ENCODE assay signal across 2 cellular contexts in the genomic region with DNA sequence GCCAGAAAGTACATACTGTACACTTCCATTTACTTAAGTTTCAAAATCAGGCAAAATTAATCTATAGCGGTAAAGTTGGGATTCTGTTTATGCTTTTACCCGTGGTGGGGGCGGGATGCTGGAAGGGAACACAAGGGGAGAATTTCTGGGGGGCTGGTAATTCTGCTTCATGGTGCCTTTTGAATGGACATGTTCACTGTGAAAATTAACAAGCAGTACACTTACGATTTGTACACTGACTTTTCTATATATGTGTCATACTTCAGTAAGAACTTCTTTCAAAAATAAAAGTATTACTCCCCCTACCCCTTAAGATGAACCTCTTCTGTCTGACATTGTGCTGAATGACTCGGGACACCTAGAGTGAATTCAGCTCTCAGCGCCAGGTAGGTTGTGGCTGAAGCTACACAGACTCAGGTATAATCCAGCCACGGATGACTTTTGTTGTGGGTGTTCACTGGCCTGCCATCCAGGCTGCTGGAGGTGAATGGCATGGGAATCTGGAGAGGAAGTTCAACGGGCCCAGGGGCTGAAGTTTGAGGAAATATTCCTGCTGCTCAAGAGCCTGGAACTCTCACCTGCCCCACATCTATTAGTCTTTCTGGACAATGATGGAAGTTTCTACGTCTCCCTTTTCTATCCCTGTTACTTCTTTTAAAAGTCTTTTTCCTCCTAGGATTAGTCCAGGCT.
TF ChIP-seq lines count a peak whose summit lies in the region.

No MANE protein-coding gene starts in this region.

TF ChIP-seq in HEK293, 187 proteins besides CTCF, POLR2A, EP300 and RAD21:
- peak; percentile 45; the same call in 1 of the 2 replicates for TF ChIP-seq IKZF3 (tag by site-specific recombination; IDR thresholded peaks at IDR 0.05)
- TF ChIP-seq, protein P1, sequence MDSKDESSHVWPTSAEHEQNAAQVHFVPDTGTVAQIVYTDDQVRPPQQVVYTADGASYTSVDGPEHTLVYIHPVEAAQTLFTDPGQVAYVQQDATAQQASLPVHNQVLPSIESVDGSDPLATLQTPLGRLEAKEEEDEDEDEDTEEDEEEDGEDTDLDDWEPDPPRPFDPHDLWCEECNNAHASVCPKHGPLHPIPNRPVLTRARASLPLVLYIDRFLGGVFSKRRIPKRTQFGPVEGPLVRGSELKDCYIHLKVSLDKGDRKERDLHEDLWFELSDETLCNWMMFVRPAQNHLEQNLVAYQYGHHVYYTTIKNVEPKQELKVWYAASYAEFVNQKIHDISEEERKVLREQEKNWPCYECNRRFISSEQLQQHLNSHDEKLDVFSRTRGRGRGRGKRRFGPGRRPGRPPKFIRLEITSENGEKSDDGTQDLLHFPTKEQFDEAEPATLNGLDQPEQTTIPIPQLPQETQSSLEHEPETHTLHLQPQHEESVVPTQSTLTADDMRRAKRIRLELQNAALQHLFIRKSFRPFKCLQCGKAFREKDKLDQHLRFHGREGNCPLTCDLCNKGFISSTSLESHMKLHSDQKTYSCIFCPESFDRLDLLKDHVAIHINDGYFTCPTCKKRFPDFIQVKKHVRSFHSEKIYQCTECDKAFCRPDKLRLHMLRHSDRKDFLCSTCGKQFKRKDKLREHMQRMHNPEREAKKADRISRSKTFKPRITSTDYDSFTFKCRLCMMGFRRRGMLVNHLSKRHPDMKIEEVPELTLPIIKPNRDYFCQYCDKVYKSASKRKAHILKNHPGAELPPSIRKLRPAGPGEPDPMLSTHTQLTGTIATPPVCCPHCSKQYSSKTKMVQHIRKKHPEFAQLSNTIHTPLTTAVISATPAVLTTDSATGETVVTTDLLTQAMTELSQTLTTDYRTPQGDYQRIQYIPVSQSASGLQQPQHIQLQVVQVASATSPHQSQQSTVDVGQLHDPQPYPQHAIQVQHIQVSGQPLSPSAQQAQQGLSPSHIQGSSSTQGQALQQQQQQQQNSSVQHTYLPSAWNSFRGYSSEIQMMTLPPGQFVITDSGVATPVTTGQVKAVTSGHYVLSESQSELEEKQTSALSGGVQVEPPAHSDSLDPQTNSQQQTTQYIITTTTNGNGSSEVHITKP (tag by site-specific recombination; IDR thresholded peaks at IDR 0.05) = peak; percentile 55
- no peak for TF ChIP-seq ZFHX2 (tag by site-specific recombination; conservative IDR thresholded peaks at IDR 0.05)
- TF ChIP-seq SALL2 (tag by site-specific recombination; IDR thresholded peaks at IDR 0.05; ENCODE audit: borderline replicate concordance) = no peak
- TF ChIP-seq ZNF623 (tag by site-specific recombination; IDR thresholded peaks at IDR 0.05) = no peak

TF ChIP-seq in HepG2, 621 proteins besides CTCF, POLR2A, EP300 and RAD21:
- TF ChIP-seq, protein P2, sequence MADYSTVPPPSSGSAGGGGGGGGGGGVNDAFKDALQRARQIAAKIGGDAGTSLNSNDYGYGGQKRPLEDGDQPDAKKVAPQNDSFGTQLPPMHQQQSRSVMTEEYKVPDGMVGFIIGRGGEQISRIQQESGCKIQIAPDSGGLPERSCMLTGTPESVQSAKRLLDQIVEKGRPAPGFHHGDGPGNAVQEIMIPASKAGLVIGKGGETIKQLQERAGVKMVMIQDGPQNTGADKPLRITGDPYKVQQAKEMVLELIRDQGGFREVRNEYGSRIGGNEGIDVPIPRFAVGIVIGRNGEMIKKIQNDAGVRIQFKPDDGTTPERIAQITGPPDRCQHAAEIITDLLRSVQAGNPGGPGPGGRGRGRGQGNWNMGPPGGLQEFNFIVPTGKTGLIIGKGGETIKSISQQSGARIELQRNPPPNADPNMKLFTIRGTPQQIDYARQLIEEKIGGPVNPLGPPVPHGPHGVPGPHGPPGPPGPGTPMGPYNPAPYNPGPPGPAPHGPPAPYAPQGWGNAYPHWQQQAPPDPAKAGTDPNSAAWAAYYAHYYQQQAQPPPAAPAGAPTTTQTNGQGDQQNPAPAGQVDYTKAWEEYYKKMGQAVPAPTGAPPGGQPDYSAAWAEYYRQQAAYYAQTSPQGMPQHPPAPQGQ (CRISPR knock-in tag; IDR thresholded peaks at IDR 0.05; ENCODE audit: borderline replicate concordance) = no peak
